Comparison of ENCODE assay signal across 9 cellular contexts in the genomic region with DNA sequence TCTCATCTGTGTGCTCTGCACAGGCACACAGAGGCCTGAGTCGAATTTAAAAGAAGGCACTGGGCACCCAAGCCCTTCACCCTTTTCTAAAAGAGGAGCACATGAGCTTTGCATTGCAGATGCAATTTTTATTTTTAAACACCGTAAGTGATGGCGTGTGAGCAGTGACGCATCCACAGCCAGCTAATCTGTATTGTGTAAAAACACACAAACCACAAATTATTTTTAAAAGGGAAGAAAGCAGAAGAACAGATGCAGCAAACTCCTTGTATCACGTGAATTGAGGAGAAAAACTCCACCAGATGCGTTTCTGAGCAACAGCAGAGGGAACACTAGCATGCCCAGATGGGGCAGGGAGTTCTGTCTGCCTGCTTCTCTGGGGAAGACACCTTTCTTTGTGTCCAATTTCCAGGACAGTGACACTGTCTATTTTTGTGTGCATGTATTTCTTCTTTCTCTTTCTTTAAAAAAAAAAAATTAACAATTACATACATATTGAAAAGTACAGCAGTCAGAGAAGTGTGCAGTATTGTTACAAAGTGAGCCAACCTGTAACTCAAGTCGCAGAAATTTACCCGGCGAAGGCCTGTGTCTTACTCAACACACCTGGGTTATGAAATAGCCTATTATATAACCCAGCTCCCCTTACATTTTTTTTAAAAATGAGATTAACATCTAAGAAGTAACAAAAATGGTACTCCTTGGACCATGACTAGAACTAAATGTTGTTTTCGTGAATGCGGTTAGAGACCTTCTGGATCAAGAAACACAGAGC. TPM values are rescaled to one million over a fixed set of nuclear protein-coding genes. Genes with fewer than 3 reads are reported as not detected.
A peak's percentile ranks its signal among the peaks of the same experiment; 100 is the strongest.
DNase-seq lines count a peak whose midpoint lies in the region; ATAC-seq and TF ChIP-seq lines count a peak whose summit lies in the region.
"Had no signal": no experiment of that assay in that cellular context is flagged by ENCODE, and none has a peak within 500 bp of the region (broad histone marks: within the 10 kb centered on the region; RNA-seq: fewer than 3 reads in every experiment).

No MANE protein-coding gene starts in this region.

- H3K27ac ChIP-seq in temporal lobe (ENCODE audit: low read depth, low read length), result peak overlapping the region; percentile 53
- H3K27ac ChIP-seq in A673 (ENCODE audit: low read depth, low read length, poor library complexity, severe bottlenecking), result no peak overlapping the region
- H3K27ac ChIP-seq: thoracic aorta had no signal

- POLR2A ChIA-PET in A673 (lab: Charles Lee; ENCODE audit: low non-redundant PET), result no interaction called here

- H3K4me3 ChIP-seq in fibroblast of pulmonary artery (replicated peaks; ENCODE audit: low read depth, low read length) (no peak overlapping the region), A673 (ENCODE audit: low read depth, low read length, poor library complexity, severe bottlenecking) (no peak overlapping the region)
- H3K4me3 ChIP-seq: thoracic aorta had no signal

- no peaks in the 10 kb centered on the region for H3K27me3 ChIP-seq in A673 (replicated peaks; ENCODE audit: insufficient read depth, low read depth, low read length, poor library complexity)

- DNase-seq in NCI-H1694 treated with DMSO at 0.1 percent for 48 hours (lab: John Stamatoyannopoulos, UW) (peak; percentile 83), fibroblast of pulmonary artery (ENCODE audit: low read depth) (peak; percentile 9), NCI-H2081 (lab: John Stamatoyannopoulos, UW) (no peak), A673 (ENCODE audit: low spot score) (no peak), DMS79 (lab: John Stamatoyannopoulos, UW) (no peak)
- no peak for DNase-seq in stimulated activated naive CD4-positive, alpha-beta T cell treated with Interleukin-2 at 50 U/mL for 16 hours (lab: John Stamatoyannopoulos, UW)

- CTCF ChIA-PET in A673 (lab: Charles Lee), result no interaction called here

- no peaks in the 10 kb centered on the region for H3K36me3 ChIP-seq in A673 (ENCODE audit: insufficient read depth, low read length, poor library complexity, severe bottlenecking)
- H3K36me3 ChIP-seq: thoracic aorta had no signal

- H3K9me3 ChIP-seq in A673 (ENCODE audit: low read depth, low read length, poor library complexity, severe bottlenecking), result no peaks in the 10 kb centered on the region
- H3K9me3 ChIP-seq: thoracic aorta had no signal

- H3K4me1 ChIP-seq in A673 (ENCODE audit: insufficient read depth, low read length, poor library complexity, severe bottlenecking), result no peaks in the 10 kb centered on the region

- intact Hi-C loops in A673 (cut with micrococcal nuclease; ENCODE audit: unreplicated experiment), result no loop called here

- ATAC-seq in GM21390 (IDR thresholded peaks at IDR 0.05; ENCODE audit: unreplicated experiment), result peak; percentile 46

- BruUV-seq in A673 (replicated peaks; lab: Mats Ljungman, UMichigan), result no TSS peak

- TF ChIP-seq CTCF in fibroblast of pulmonary artery (IDR thresholded peaks at IDR 0.05; ENCODE audit: low read length, missing control alignments) (no peak), A673 (conservative IDR thresholded peaks at IDR 0.05; ENCODE audit: low read depth, low read length) (no peak)

RNA-seq across cellular contexts. Expression of gene EEPD1, which starts 39.2 kb away (rescaled TPM):
- total RNA-seq in temporal lobe (11.3 TPM), A673 (2021) (2.5 and 2.7 TPM in 2 replicates)

Comparison
In these comparisons a context has a peak if more than half of its experiments do, and no peak if none do; other contexts are left out.
1. DNase-seq: peak in NCI-H1694 treated with DMSO at 0.1 percent for 48 hours (single experiment) and fibroblast of pulmonary artery (single experiment); none in stimulated activated naive CD4-positive, alpha-beta T cell treated with Interleukin-2 at 50 U/mL for 16 hours (single experiment), NCI-H2081 (0 of 2), A673 (single experiment) and DMS79 (single experiment).